In genomic region chr7:69849268-69849667, GRCh38 we compare ENCODE assay signal across 25 cellular contexts.
"Had no signal": no experiment of that assay in that cellular context is flagged by ENCODE, and none has a peak within 500 bp of the region (broad histone marks: within the 10 kb centered on the region; RNA-seq: fewer than 3 reads in every experiment).

No MANE protein-coding gene starts in this region.

- ATAC-seq: effector memory CD8-positive, alpha-beta T cell; left ventricle myocardium superior; lower lobe of right lung; naive thymus-derived CD8-positive, alpha-beta T cell; right cardiac atrium; stimulated activated memory B cell treated with anti-CD40 and anti-IgM and Interleukin-4, amounts not matched to agents 10 μg/mL and 1 μg/mL and 100 μg/mL, for 72 hours; stimulated activated naive CD8-positive, alpha-beta T cell treated with anti-CD3 and anti-CD28 coated beads, Interleukin-15, Interleukin-2, amounts not matched to agents 100 U/mL and 50 U/mL, for 24 hours had no signal

- H3K4me1 Mint-ChIP-seq: immature natural killer cell had no signal

- H3K36me3 Mint-ChIP-seq: immature natural killer cell; naive thymus-derived CD8-positive, alpha-beta T cell; stimulated activated memory B cell treated with anti-CD40 and anti-IgM and Interleukin-4, amounts not matched to agents 10 μg/mL and 1 μg/mL and 100 μg/mL, for 72 hours; type B pancreatic cell had no signal

- H3K4me3 ChIP-seq: esophagus squamous epithelium, lower lobe of right lung, prostate gland, skin epidermis, spleen, testis, tibial artery had no signal

- H3K27ac Mint-ChIP-seq: effector memory CD8-positive, alpha-beta T cell; immature natural killer cell; naive thymus-derived CD8-positive, alpha-beta T cell; nephron progenitor cell; stimulated activated memory B cell treated with anti-CD40 and anti-IgM and Interleukin-4, amounts not matched to agents 10 μg/mL and 1 μg/mL and 100 μg/mL, for 72 hours; type B pancreatic cell had no signal

- DNase-seq: cortex of kidney; effector memory CD8-positive, alpha-beta T cell; erythroblast; esophagus squamous epithelium; foreskin melanocyte; hypothalamus; immature natural killer cell; islet precursor cell; kidney glomerular epithelial cell; left ventricle myocardium superior; lower lobe of right lung; naive thymus-derived CD8-positive, alpha-beta T cell; nephron progenitor cell; nucleus accumbens; right cardiac atrium; spleen; stimulated activated CD4-positive, alpha-beta T cell treated with anti-CD3 and anti-CD28 coated beads, Interleukin-4, amount 100 ng/mL, for 4 hours; stimulated activated naive CD8-positive, alpha-beta T cell treated with anti-CD3 and anti-CD28 coated beads, Interleukin-15, Interleukin-2, amounts not matched to agents 100 U/mL and 50 U/mL, for 24 hours; substantia nigra; testis; tibial artery had no signal

- H3K27me3 Mint-ChIP-seq: effector memory CD8-positive, alpha-beta T cell; naive thymus-derived CD8-positive, alpha-beta T cell; stimulated activated memory B cell treated with anti-CD40 and anti-IgM and Interleukin-4, amounts not matched to agents 10 μg/mL and 1 μg/mL and 100 μg/mL, for 72 hours; type B pancreatic cell had no signal

- H3K4me3 Mint-ChIP-seq: effector memory CD8-positive, alpha-beta T cell; immature natural killer cell; naive thymus-derived CD8-positive, alpha-beta T cell; nephron progenitor cell; stimulated activated memory B cell treated with anti-CD40 and anti-IgM and Interleukin-4, amounts not matched to agents 10 μg/mL and 1 μg/mL and 100 μg/mL, for 72 hours; type B pancreatic cell had no signal

- H3K9me3 Mint-ChIP-seq: effector memory CD8-positive, alpha-beta T cell; immature natural killer cell; naive thymus-derived CD8-positive, alpha-beta T cell; nephron progenitor cell; stimulated activated memory B cell treated with anti-CD40 and anti-IgM and Interleukin-4, amounts not matched to agents 10 μg/mL and 1 μg/mL and 100 μg/mL, for 72 hours; type B pancreatic cell had no signal
